ENCODE assay signal across 35 cellular contexts in genomic region chr5:3201121-3201520, GRCh38.
"Had no signal": no experiment of that assay in that cellular context is flagged by ENCODE, and none has a peak within 500 bp of the region (broad histone marks: within the 10 kb centered on the region; RNA-seq: fewer than 3 reads in every experiment).

No MANE protein-coding gene starts in this region.

- H3K36me3 ChIP-seq: adrenal gland, brain microvascular endothelial cell, breast epithelium had no signal

- ATAC-seq: activated CD8-positive, alpha-beta T cell treated with anti-CD3 and anti-CD28 coated beads for 36 hours; activated naive CD4-positive, alpha-beta T cell treated with anti-CD3 and anti-CD28 coated beads, Interleukin-2, amount 50 U/mL, for 72 hours; activated T-cell treated with anti-CD3 and anti-CD28 coated beads, Interleukin-2, amount 50 U/mL, for 4 hours; activated T-cell treated with anti-CD3 and anti-CD28 coated beads, Interleukin-2, amount 50 U/mL, for 72 hours; activated T-helper 17 cell treated with anti-CD3 and anti-CD28 coated beads, Interleukin-2, amount 50 U/mL, for 72 hours; body of pancreas had no signal

- H3K4me3 ChIP-seq: adrenal gland, body of pancreas, breast epithelium had no signal

- H3K27me3 ChIP-seq: adrenal gland, body of pancreas, brain microvascular endothelial cell had no signal

- H3K27ac ChIP-seq: adrenal gland, body of pancreas, brain microvascular endothelial cell, breast epithelium, VCaP had no signal

- H3K9me3 ChIP-seq: adrenal gland, body of pancreas had no signal

- FAIRE-seq: astrocyte, TTC549 had no signal

- H3K4me1 ChIP-seq: adrenal gland, body of pancreas, breast epithelium had no signal

- DNase-seq: activated B cell treated with CpG ODN at 0.5 μM for 24 hours; activated CD4-positive, alpha-beta memory T cell treated with anti-CD3 and anti-CD28 coated beads for 36 hours; activated CD4-positive, alpha-beta T cell treated with anti-CD3 and anti-CD28 coated beads for 4 hours; activated CD4-positive, alpha-beta T cell treated with anti-CD3 and anti-CD28 coated beads, Interleukin-2, amount 10 ng/mL, durations not matched to agents 24 days and 14 days; activated CD4-positive, alpha-beta T cell treated with anti-CD3 and anti-CD28 coated beads, Interleukin-2, amount 50 U/mL, for 1 hour; activated CD4-positive, alpha-beta T cell treated with anti-CD3 and anti-CD28 coated beads, Interleukin-2, amount 50 U/mL, for 4 hours; activated CD4-positive, CD25-positive, alpha-beta regulatory T cell treated with anti-CD3 and anti-CD28 coated beads, Interleukin-2, amount 50 U/mL, for 72 hours; activated CD8-positive, alpha-beta memory T cell treated with anti-CD3 and anti-CD28 coated beads, Interleukin-2, amount 50 U/mL, for 4 hours; activated CD8-positive, alpha-beta T cell treated with anti-CD3 and anti-CD28 coated beads for 36 hours; activated effector memory CD4-positive, alpha-beta T cell treated with anti-CD3 and anti-CD28 coated beads, Interleukin-2, amount 50 U/mL, for 16 hours; activated gamma-delta T cell treated with Interleukin-2 at 50 U/mL for 16 hours; activated naive CD4-positive, alpha-beta T cell; activated naive CD4-positive, alpha-beta T cell treated with anti-CD3 and anti-CD28 coated beads for 36 hours; activated naive CD4-positive, alpha-beta T cell treated with anti-CD3 and anti-CD28 coated beads, Interleukin-2, amount 50 U/mL, for 16 hours; activated naive CD8-positive, alpha-beta T cell treated with anti-CD3 and anti-CD28 coated beads for 36 hours; activated T-cell treated with anti-CD3 and anti-CD28 coated beads for 4 hours; activated T-cell treated with anti-CD3 and anti-CD28 coated beads, Interleukin-2, amount 50 U/mL, for 1 hour; activated T-cell treated with anti-CD3 and anti-CD28 coated beads, Interleukin-2, amount 50 U/mL, for 4 hours; activated T-cell treated with anti-CD3 and anti-CD28 coated beads, Interleukin-2, amount 50 U/mL, for 72 hours; adrenal gland; amniotic stem cell; aorta; body of pancreas; brain microvascular endothelial cell; caudate nucleus; cerebellar nuclear complex; T-helper 1 cell; T-helper 2 cell; T-helper 9 cell had no signal
